In genomic region chr1:170513138-170513537, GRCh38 we compare ENCODE assay signal across 20 cellular contexts.
"Had no signal": no experiment of that assay in that cellular context is flagged by ENCODE, and none has a peak within 500 bp of the region (broad histone marks: within the 10 kb centered on the region; RNA-seq: fewer than 3 reads in every experiment).

No MANE protein-coding gene starts in this region.

- H3K36me3 ChIP-seq: tibial artery, uterus had no signal

- H3K9me3 ChIP-seq: tibial artery, uterus had no signal

- H3K4me3 ChIP-seq: skin epidermis, tibial artery, uterus had no signal

- H3K27me3 ChIP-seq: tibial artery, uterus had no signal

- DNase-seq: activated CD4-positive, alpha-beta T cell treated with anti-CD3 and anti-CD28 coated beads, Interleukin-2, amount 50 U/mL, for 1 hour; activated CD8-positive, alpha-beta memory T cell treated with anti-CD3 and anti-CD28 coated beads for 24 hours; activated naive CD4-positive, alpha-beta T cell; activated naive CD8-positive, alpha-beta T cell treated with anti-CD3 and anti-CD28 coated beads, Interleukin-2, amount 10 ng/mL, durations not matched to agents 7 days and 5 days; anterior cingulate cortex; cerebellar nuclear complex; effector CD8-positive, alpha-beta T cell; foreskin fibroblast; hypothalamus; immature natural killer cell; mesenchymal stem cell; posterior cingulate gyrus; stimulated activated CD4-positive, alpha-beta T cell treated with anti-CD3 and anti-CD28 coated beads, Interleukin-15, amount 100 ng/mL, for 24 hours; stimulated activated CD4-positive, alpha-beta T cell treated with anti-CD3 and anti-CD28 coated beads, Interleukin-4, amount 100 ng/mL, for 1 hour; stimulated activated naive B cell treated with anti-CD40 and anti-IgM and Interleukin-4, amounts not matched to agents 10 μg/mL and 1 μg/mL and 100 μg/mL, for 72 hours; tibial artery; uterus had no signal

- ATAC-seq: activated CD4-positive, CD25-positive, alpha-beta regulatory T cell treated with anti-CD3 and anti-CD28 coated beads, Interleukin-2, amount 50 U/mL, for 24 hours; natural killer cell treated with Interleukin-12 subunit alpha and Interleukin-12 subunit beta and Interleukin-15 and Interleukin-18, amount 100 ng/mL, for 72 hours; stimulated activated naive B cell treated with anti-CD40 and anti-IgM and Interleukin-4, amounts not matched to agents 10 μg/mL and 1 μg/mL and 100 μg/mL, for 72 hours had no signal

- H3K4me1 ChIP-seq: tibial artery, uterus had no signal

- H3K27ac ChIP-seq: skin epidermis, tibial artery, uterus had no signal
